In genomic region chr19:10718205-10719196, GRCh38 we compare ENCODE assay signal across 8 cellular contexts.
A peak's percentile ranks its signal among the peaks of the same experiment; 100 is the strongest.
DNase-seq lines count a peak whose midpoint lies in the region; ATAC-seq and TF ChIP-seq lines count a peak whose summit lies in the region.

No MANE protein-coding gene starts in this region.

- peak; percentile 30 for DNase-seq in ACHN
- peak; percentile 54 for DNase-seq in UCSD-AML1 (lab: John Stamatoyannopoulos, UW; ENCODE audit: unreplicated experiment)
- DNase-seq in cardiac fibroblast (ENCODE audit: low read depth in 2 of 2): peak; percentile 40 to 49
- peak; percentile 52 for DNase-seq in kidney tubule cell (ENCODE audit: low spot score)
- peak; percentile 63 to 68 for DNase-seq in stimulated activated CD4-positive, alpha-beta T cell treated with anti-CD3 and anti-CD28 coated beads, Interleukin-2, amount 100 ng/mL, for 24 hours
- DNase-seq in NCI-H774 (lab: John Stamatoyannopoulos, UW): no peak

- peak overlapping the region; percentile 92 to 98 for H3K4me3 ChIP-seq in cardiac fibroblast (replicated peaks in 1 of 2; ENCODE audit: low read depth in 2 of 2, low read length in 2 of 2)

- peak; percentile 3 for ATAC-seq in GM18858 (IDR thresholded peaks at IDR 0.05; ENCODE audit: unreplicated experiment)
- ATAC-seq in HG03457 (IDR thresholded peaks at IDR 0.05; ENCODE audit: unreplicated experiment): peak; percentile 6

- in situ Hi-C loops in ACHN (cut with HindIII; ENCODE audit: low pct_ligation_motif_present, low pct_unique_long_range_greater_than_20kb, low sequenced_read_pairs): no loop called here

- TF ChIP-seq CTCF in cardiac fibroblast (IDR thresholded peaks at IDR 0.05; ENCODE audit: low read depth, low read length): no peak
